ENCODE assay signal across 14 cellular contexts in genomic region chr4:2846172-2846571, GRCh38. TPM values are rescaled to one million over a fixed set of nuclear protein-coding genes. Genes with fewer than 3 reads are reported as not detected.
DNase-seq lines count a peak whose midpoint lies in the region; ATAC-seq, FAIRE-seq and TF ChIP-seq lines count a peak whose summit lies in the region.
"Had no signal": no experiment of that assay in that cellular context is flagged by ENCODE, and none has a peak within 500 bp of the region (broad histone marks: within the 10 kb centered on the region; RNA-seq: fewer than 3 reads in every experiment).

No MANE protein-coding gene starts in this region.

- 85% methylated on average over 2 of the region's 2 CpGs for WGBS in SK-N-SH (ENCODE audit: low lambda C conversion rate)

- TF ChIP-seq EP300 in SK-N-SH (IDR thresholded peaks at IDR 0.05; ENCODE audit: borderline replicate concordance in 1 of 2, low read depth in 1 of 2, low read length in 1 of 2) (no peak), neural cell (conservative IDR thresholded peaks at IDR 0.05; ENCODE audit: poor library complexity, severe bottlenecking) (no peak)

- no peak for DNase-seq in SK-N-SH
- DNase-seq in MM.1S = no peak
- no peak for DNase-seq in astrocyte (ENCODE audit: low read depth)
- no peak for DNase-seq in frontal cortex (ENCODE audit: low spot score in 2 of 2)
- DNase-seq in effector CD8-positive, alpha-beta T cell (lab: John Stamatoyannopoulos, UW) = no peak
- no peak for DNase-seq in osteoblast (ENCODE audit: insufficient read length, low spot score, missing footprints)
- DNase-seq: amygdala, Calu3, NCI-H1092, NCI-H226, thyroid gland had no signal

- H3K9me3 Mint-ChIP-seq in astrocyte (ENCODE audit: unreplicated experiment) = no peaks in the 10 kb centered on the region

- no peaks in the 10 kb centered on the region for H3K27me3 Mint-ChIP-seq in astrocyte (ENCODE audit: low read depth, unreplicated experiment)

- CTCF ChIA-PET in SK-N-SH (lab: Yijun Ruan, JAX) = interaction anchor here (1.5 kb wide), 1 partner anchor 12 kb away, joined by 3 read pairs; no protein-coding TSS in a partner anchor

- no peak overlapping the region for H3K9ac ChIP-seq in SK-N-SH
- peak overlapping the region; percentile 9; the same call in 1 of the 2 replicates for H3K9ac ChIP-seq in MM.1S (ENCODE audit: low read length)
- H3K9ac ChIP-seq in astrocyte (ENCODE audit: low read length) = no peak overlapping the region
- no peak overlapping the region for H3K9ac ChIP-seq in neural cell (ENCODE audit: low read length)

- peaks cover 18% of the 10 kb centered on the region for H3F3A ChIP-seq in SK-N-SH (replicated peaks; ENCODE audit: insufficient read depth)
- peaks cover 17% of the 10 kb centered on the region for H3F3A ChIP-seq in MM.1S (ENCODE audit: insufficient read depth, low read length)
- H3F3A ChIP-seq in neural cell (ENCODE audit: insufficient read depth, low read length, poor library complexity, severe bottlenecking) = no peaks in the 10 kb centered on the region

- TF ChIP-seq RAD21 in SK-N-SH (IDR thresholded peaks at IDR 0.05; ENCODE audit: low read length) = no peak
- TF ChIP-seq RAD21 in neural cell (conservative IDR thresholded peaks at IDR 0.05) = no peak

- peaks cover 64% of the 10 kb centered on the region for H4K20me1 ChIP-seq in SK-N-SH (ENCODE audit: insufficient read depth)
- peaks cover 16% of the 10 kb centered on the region for H4K20me1 ChIP-seq in MM.1S (ENCODE audit: insufficient read depth, low read length)
- H4K20me1 ChIP-seq in astrocyte (ENCODE audit: insufficient read depth, low read length) = peaks cover 65% of the 10 kb centered on the region
- H4K20me1 ChIP-seq in neural cell (ENCODE audit: insufficient read depth) = peaks cover 13% of the 10 kb centered on the region
- peaks cover 56% of the 10 kb centered on the region for H4K20me1 ChIP-seq in osteoblast (ENCODE audit: insufficient read depth, low read length)

- H2AFZ ChIP-seq in SK-N-SH (ENCODE audit: low read depth) (no peak overlapping the region), MM.1S (ENCODE audit: low read length) (no peak overlapping the region), astrocyte (ENCODE audit: low read depth, low read length) (no peak overlapping the region), neural cell (ENCODE audit: low read depth, low read length) (no peak overlapping the region), osteoblast (ENCODE audit: low read length) (no peak overlapping the region)

- H3K27ac ChIP-seq in SK-N-SH (ENCODE audit: low read depth in 2 of 2, low read length in 1 of 2) (no peak overlapping the region), MM.1S (ENCODE audit: low read length) (peak overlapping the region; percentile 52; the same call in 1 of the 2 replicates), astrocyte (ENCODE audit: low read depth, low read length) (no peak overlapping the region), neural cell (ENCODE audit: low read length) (no peak overlapping the region), osteoblast (ENCODE audit: low read depth, low read length) (no peak overlapping the region)
- H3K27ac ChIP-seq: 22Rv1, thyroid gland had no signal

- H3K27ac Mint-ChIP-seq in astrocyte (ENCODE audit: unreplicated experiment) = no peak overlapping the region

- H3K9me3 ChIP-seq in SK-N-SH = no peaks in the 10 kb centered on the region
- H3K9me3 ChIP-seq in MM.1S (replicated peaks; ENCODE audit: insufficient read depth, low read length) = no peaks in the 10 kb centered on the region
- H3K9me3 ChIP-seq in astrocyte (ENCODE audit: insufficient read depth, low read depth, low read length) = no peaks in the 10 kb centered on the region
- H3K9me3 ChIP-seq in neural cell (ENCODE audit: low read length) = no peaks in the 10 kb centered on the region
- no peaks in the 10 kb centered on the region for H3K9me3 ChIP-seq in osteoblast (ENCODE audit: low read depth, low read length)
- H3K9me3 ChIP-seq: thyroid gland had no signal

- H3K4me3 ChIP-seq in SK-N-SH (ENCODE audit: low read depth in 2 of 2, low read length in 1 of 2) (no peak overlapping the region), MM.1S (ENCODE audit: low read length) (peak overlapping the region; percentile 87), astrocyte (ENCODE audit: insufficient read depth, low read depth, low read length) (no peak overlapping the region), neural cell (ENCODE audit: low read length) (peak overlapping the region; percentile 95), osteoblast (ENCODE audit: insufficient read depth, low read length) (no peak overlapping the region)
- H3K4me3 ChIP-seq: thyroid gland had no signal

- H3K4me3 Mint-ChIP-seq in astrocyte (ENCODE audit: unreplicated experiment) = peak overlapping the region; percentile 96

- H3K4me1 ChIP-seq in SK-N-SH (ENCODE audit: control insufficient read depth in 1 of 2, insufficient read depth in 2 of 2, low read depth in 1 of 2, low read length in 1 of 2) = peaks cover 0 to 16% of the 10 kb centered on the region in 2 experiments; a peak in 3 of 4 replicates
- peaks cover 12% of the 10 kb centered on the region for H3K4me1 ChIP-seq in MM.1S (ENCODE audit: low read length)
- peaks cover 10% of the 10 kb centered on the region for H3K4me1 ChIP-seq in astrocyte (ENCODE audit: insufficient read depth, low read length)
- peaks cover 19% of the 10 kb centered on the region for H3K4me1 ChIP-seq in osteoblast (ENCODE audit: insufficient read depth, low read length)

- H3K4me2 ChIP-seq in SK-N-SH (peak overlapping the region; percentile 85; the same call in 1 of the 2 replicates), MM.1S (ENCODE audit: low read depth, low read length) (peak overlapping the region; percentile 74), astrocyte (ENCODE audit: low read length) (no peak overlapping the region), neural cell (ENCODE audit: low read length) (peak overlapping the region; percentile 41), osteoblast (ENCODE audit: insufficient read depth, low read length) (no peak overlapping the region)

- ATAC-seq in SK-N-SH treated with all-trans-retinoic acid at 6 μM for 48 hours = no peak

- H3K36me3 ChIP-seq in SK-N-SH (replicated peaks in 1 of 2; ENCODE audit: control insufficient read depth in 1 of 2, insufficient read depth in 2 of 2, low read length in 1 of 2) (no peaks in the 10 kb centered on the region), MM.1S (replicated peaks; ENCODE audit: insufficient read depth, low read length) (no peaks in the 10 kb centered on the region), astrocyte (ENCODE audit: insufficient read depth, low read length) (no peaks in the 10 kb centered on the region), neural cell (ENCODE audit: insufficient read depth, low read length) (no peaks in the 10 kb centered on the region), osteoblast (ENCODE audit: insufficient read depth, low read length) (no peaks in the 10 kb centered on the region)
- H3K36me3 ChIP-seq: thyroid gland had no signal

- H3K27me3 ChIP-seq in SK-N-SH (ENCODE audit: insufficient read depth) (no peaks in the 10 kb centered on the region), MM.1S (replicated peaks; ENCODE audit: insufficient read depth, low read length) (no peaks in the 10 kb centered on the region), astrocyte (ENCODE audit: insufficient read depth, low read length) (no peaks in the 10 kb centered on the region), neural cell (ENCODE audit: insufficient read depth, low read depth, low read length) (no peaks in the 10 kb centered on the region), osteoblast (ENCODE audit: insufficient read depth, low read length) (no peaks in the 10 kb centered on the region)
- H3K27me3 ChIP-seq: thyroid gland had no signal

- peaks cover 31% of the 10 kb centered on the region for H3K4me1 Mint-ChIP-seq in astrocyte (ENCODE audit: low read depth, unreplicated experiment)

- POLR2A ChIA-PET in SK-N-SH (lab: Yijun Ruan, JAX) = interaction anchor here (1.2 kb wide), 1 partner anchor 41 kb away, joined by 3 read pairs; no protein-coding TSS in a partner anchor

- FAIRE-seq in astrocyte (lab: Jason Lieb, UNC) (no peak), frontal cortex (lab: Jason Lieb, UNC) (no peak)

- TF ChIP-seq CTCF in SK-N-SH (IDR thresholded peaks at IDR 0.05) (no peak), MM.1S (IDR thresholded peaks at IDR 0.05; ENCODE audit: low read length) (no peak), astrocyte (IDR thresholded peaks at IDR 0.05; ENCODE audit: insufficient read depth, low read depth, low read length) (no peak), neural cell (IDR thresholded peaks at IDR 0.05; ENCODE audit: poor library complexity, severe bottlenecking) (no peak), osteoblast (IDR thresholded peaks at IDR 0.05; ENCODE audit: extremely low read depth, low read depth, low read length) (no peak)

- H3K79me2 ChIP-seq in SK-N-SH (ENCODE audit: insufficient read depth) (peaks cover 72% of the 10 kb centered on the region), MM.1S (ENCODE audit: low read length) (peaks cover 64% of the 10 kb centered on the region), astrocyte (ENCODE audit: insufficient read depth, low read length) (peaks cover 81% of the 10 kb centered on the region), neural cell (replicated peaks; ENCODE audit: insufficient read depth, low read length) (peaks cover 62% of the 10 kb centered on the region), osteoblast (ENCODE audit: insufficient read depth, low read length) (peaks cover 75% of the 10 kb centered on the region)

- H3K9me2 ChIP-seq in SK-N-SH (no peaks in the 10 kb centered on the region), MM.1S (replicated peaks; ENCODE audit: insufficient read depth, low read length) (no peaks in the 10 kb centered on the region), neural cell (ENCODE audit: insufficient read depth, low read length) (no peaks in the 10 kb centered on the region)

- peaks cover 2% of the 10 kb centered on the region for H3K36me3 Mint-ChIP-seq in astrocyte (ENCODE audit: low read depth, unreplicated experiment)

TF ChIP-seq in SK-N-SH, 30 proteins besides CTCF, POLR2A, EP300 and RAD21 (continues in another document):
- TF ChIP-seq JUND (IDR thresholded peaks at IDR 0.05) = no peak

TF ChIP-seq in SK-N-SH treated with all-trans-retinoic acid at 6 μM for 48 hours, 23 proteins besides CTCF, POLR2A, EP300 and RAD21 (continues in another document):
- no peak for TF ChIP-seq TOX (CRISPR knock-in tag; IDR thresholded peaks at IDR 0.05; ENCODE audit: borderline replicate concordance)

RNA-seq across cellular contexts. Expression of gene ADD1, which starts 2.5 kb away (rescaled TPM):
- polyA plus RNA-seq in SK-N-SH (2012; rRNA removed) = 97.0 and 155 TPM in 2 replicates
- 100 and 114 TPM in 2 replicates for polyA plus RNA-seq in SK-N-SH (2012; cell fraction: cytosol; rRNA removed)
- polyA plus RNA-seq in SK-N-SH (2012; cell fraction: nucleus; rRNA removed) = 317 and 506 TPM in 2 replicates
- total RNA-seq in astrocyte = 258 and 280 TPM in 2 replicates
- 180 and 190 TPM in 2 replicates for polyA plus RNA-seq in neural cell
- polyA minus RNA-seq in neural cell = 214 and 218 TPM in 2 replicates
- 178 TPM for total RNA-seq in frontal cortex
- 200 and 204 TPM in 2 replicates for total RNA-seq in osteoblast

RNA-seq across cellular contexts. Expression of gene SH3BP2, which starts 53.3 kb away (rescaled TPM):
- polyA plus RNA-seq in SK-N-SH (2012; rRNA removed) = 25.2 and 26.8 TPM in 2 replicates
- polyA plus RNA-seq in SK-N-SH (2012; cell fraction: cytosol; rRNA removed) = 5.6 and 8.5 TPM in 2 replicates
- polyA plus RNA-seq in SK-N-SH (2012; cell fraction: nucleus; rRNA removed) = 132 and 143 TPM in 2 replicates
- 33.7 and 35.0 TPM in 2 replicates for total RNA-seq in astrocyte
- 80.3 and 87.9 TPM in 2 replicates for polyA plus RNA-seq in neural cell
- polyA minus RNA-seq in neural cell = 38.7 and 48.5 TPM in 2 replicates
- 19.6 TPM for total RNA-seq in frontal cortex
- total RNA-seq in osteoblast = 26.4 and 28.0 TPM in 2 replicates

Comparison
In these comparisons a context has a peak if more than half of its experiments do, and no peak if none do; other contexts are left out.
1. H3K4me2 ChIP-seq: peak in SK-N-SH (single experiment), MM.1S (single experiment) and neural cell (single experiment); none in astrocyte (single experiment) and osteoblast (single experiment).
2. H3K4me3 ChIP-seq: peak in MM.1S (single experiment) and neural cell (single experiment); none in SK-N-SH (0 of 2), astrocyte (single experiment) and osteoblast (single experiment).